ENCODE assay signal across 15 cellular contexts in genomic region chr17:82464567-82464929, GRCh38.
"Had no signal": no experiment of that assay in that cellular context is flagged by ENCODE, and none has a peak within 500 bp of the region (broad histone marks: within the 10 kb centered on the region; RNA-seq: fewer than 3 reads in every experiment).

No MANE protein-coding gene starts in this region.

- H3K4me3 Mint-ChIP-seq: activated CD4-positive, alpha-beta T cell treated with anti-CD3 and anti-CD28 coated beads for 36 hours; activated CD8-positive, alpha-beta T cell treated with anti-CD3 and anti-CD28 coated beads, Interleukin-2, amount 10 ng/mL, durations not matched to agents 7 days and 5 days; activated naive CD8-positive, alpha-beta T cell treated with anti-CD3 and anti-CD28 coated beads, Interleukin-2, amount 10 ng/mL, durations not matched to agents 7 days and 5 days; central memory CD8-positive, alpha-beta T cell; endodermal cell; memory B cell; neural progenitor cell; stimulated activated naive B cell treated with anti-CD40 and anti-IgM and Interleukin-4, amounts not matched to agents 10 μg/mL and 1 μg/mL and 100 μg/mL, for 72 hours had no signal

- H3K4me1 Mint-ChIP-seq: endodermal cell had no signal

- H3K27ac ChIP-seq: colonic mucosa, foreskin keratinocyte, neural progenitor cell, sigmoid colon had no signal

- H3K4me3 ChIP-seq: body of pancreas, colonic mucosa, neural progenitor cell, pancreas, sigmoid colon, thoracic aorta had no signal

- H3K27me3 Mint-ChIP-seq: activated CD4-positive, alpha-beta T cell treated with anti-CD3 and anti-CD28 coated beads for 36 hours; activated naive CD8-positive, alpha-beta T cell treated with anti-CD3 and anti-CD28 coated beads, Interleukin-2, amount 10 ng/mL, durations not matched to agents 7 days and 5 days; central memory CD8-positive, alpha-beta T cell; memory B cell; stimulated activated naive B cell treated with anti-CD40 and anti-IgM and Interleukin-4, amounts not matched to agents 10 μg/mL and 1 μg/mL and 100 μg/mL, for 72 hours had no signal

- ATAC-seq: activated CD8-positive, alpha-beta T cell treated with anti-CD3 and anti-CD28 coated beads, Interleukin-2, amount 10 ng/mL, durations not matched to agents 7 days and 5 days; foreskin keratinocyte; stimulated activated naive B cell treated with anti-CD40 and anti-IgM and Interleukin-4, amounts not matched to agents 10 μg/mL and 1 μg/mL and 100 μg/mL, for 72 hours had no signal

- H3K27ac Mint-ChIP-seq: activated naive CD8-positive, alpha-beta T cell treated with anti-CD3 and anti-CD28 coated beads, Interleukin-2, amount 10 ng/mL, durations not matched to agents 7 days and 5 days; endodermal cell; memory B cell; neural progenitor cell; stimulated activated naive B cell treated with anti-CD40 and anti-IgM and Interleukin-4, amounts not matched to agents 10 μg/mL and 1 μg/mL and 100 μg/mL, for 72 hours had no signal

- H3K4me1 ChIP-seq: foreskin keratinocyte had no signal

- H3K4me2 ChIP-seq: neural progenitor cell had no signal

- DNase-seq: activated CD8-positive, alpha-beta T cell treated with anti-CD3 and anti-CD28 coated beads, Interleukin-2, amount 10 ng/mL, durations not matched to agents 7 days and 5 days; activated naive CD8-positive, alpha-beta T cell treated with anti-CD3 and anti-CD28 coated beads, Interleukin-2, amount 10 ng/mL, durations not matched to agents 7 days and 5 days; colonic mucosa; endodermal cell; foreskin keratinocyte; sigmoid colon; stimulated activated CD4-positive, alpha-beta T cell treated with anti-CD3 and anti-CD28 coated beads, Interleukin-4, amount 100 ng/mL, for 4 hours; stimulated activated naive B cell treated with anti-CD40 and anti-IgM and Interleukin-4, amounts not matched to agents 10 μg/mL and 1 μg/mL and 100 μg/mL, for 72 hours had no signal

- H3K9me3 ChIP-seq: body of pancreas, colonic mucosa, pancreas, sigmoid colon, thoracic aorta had no signal

- H3K9me3 Mint-ChIP-seq: activated naive CD8-positive, alpha-beta T cell treated with anti-CD3 and anti-CD28 coated beads, Interleukin-2, amount 10 ng/mL, durations not matched to agents 7 days and 5 days; central memory CD8-positive, alpha-beta T cell; endodermal cell; memory B cell; neural progenitor cell; stimulated activated naive B cell treated with anti-CD40 and anti-IgM and Interleukin-4, amounts not matched to agents 10 μg/mL and 1 μg/mL and 100 μg/mL, for 72 hours had no signal

- H3K9ac ChIP-seq: neural progenitor cell had no signal

- H3K27me3 ChIP-seq: body of pancreas, colonic mucosa, foreskin keratinocyte, neural progenitor cell, pancreas, sigmoid colon had no signal

- H2AFZ ChIP-seq: neural progenitor cell had no signal
